In genomic region chr6:2626381-2626780, GRCh38 we compare ENCODE assay signal across 1 cellular context.
TF ChIP-seq lines count a peak whose summit lies in the region.

No MANE protein-coding gene starts in this region.

TF ChIP-seq in SK-N-SH treated with all-trans-retinoic acid at 6 μM for 48 hours, 23 proteins besides CTCF, POLR2A, EP300 and RAD21 (continued from another document):
- no peak for TF ChIP-seq TOX (CRISPR knock-in tag; IDR thresholded peaks at IDR 0.05; ENCODE audit: borderline replicate concordance)
- no peak for TF ChIP-seq ZNF565 (CRISPR knock-in tag; conservative IDR thresholded peaks at IDR 0.05; ENCODE audit: low read depth)
- no peak for TF ChIP-seq ARNTL (CRISPR knock-in tag; IDR thresholded peaks at IDR 0.05; ENCODE audit: borderline replicate concordance, low read depth)
- TF ChIP-seq ZFP30 (CRISPR knock-in tag; IDR thresholded peaks at IDR 0.05), result no peak
- no peak for TF ChIP-seq TSHZ2 (CRISPR knock-in tag; IDR thresholded peaks at IDR 0.05)
- no peak for TF ChIP-seq SNAI2 (CRISPR knock-in tag; IDR thresholded peaks at IDR 0.05)
